In the genomic region with DNA sequence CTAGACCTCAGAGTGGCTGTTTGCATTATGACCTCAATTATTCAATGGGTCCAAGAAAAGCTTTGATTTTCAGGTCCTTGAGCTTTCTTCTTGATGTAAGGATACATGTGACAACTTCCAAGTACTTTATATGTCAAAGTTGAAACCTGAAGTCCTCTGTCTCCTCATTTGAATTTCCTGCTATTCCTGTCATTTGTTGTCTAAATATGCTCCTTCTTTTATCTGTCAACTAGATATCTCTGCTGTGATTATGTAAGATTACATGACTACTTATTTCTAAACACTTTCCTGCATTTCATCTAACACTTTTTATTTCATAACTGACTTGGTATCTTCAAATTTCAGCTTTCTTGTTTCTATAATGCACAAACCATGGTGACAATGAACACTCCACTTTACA, we compare ENCODE assay signal across 9 cellular contexts.
"Had no signal": no experiment of that assay in that cellular context is flagged by ENCODE, and none has a peak within 500 bp of the region (broad histone marks: within the 10 kb centered on the region; RNA-seq: fewer than 3 reads in every experiment).

No MANE protein-coding gene starts in this region.

- H3K4me1 Mint-ChIP-seq: GM23338, H9 had no signal

- H3K4me3 Mint-ChIP-seq: GM23338, H9, HFFc6 had no signal

- H3K4me2 ChIP-seq: GM23338 had no signal

- H3K9ac ChIP-seq: GM23248 had no signal

- H3K9me3 ChIP-seq: HAP-1 had no signal

- H3K27ac ChIP-seq: GM23248 had no signal

- H3K27ac Mint-ChIP-seq: GM23338, H9, HFFc6 had no signal

- H3K4me3 ChIP-seq: GM23248, GM23338, HAP-1 had no signal

- H2AFZ ChIP-seq: GM23248, GM23338 had no signal

- DNase-seq: GM23248, GOT3, H7, H9, HCEC 1CT, HFFc6 had no signal

- ATAC-seq: GM23338, HCT116 had no signal

- H3K36me3 ChIP-seq: HAP-1 had no signal
